Comparison of ENCODE assay signal across 1 cellular context in genomic region chr13:102561933-102562332, GRCh38.
A peak's percentile ranks its signal among the peaks of the same experiment; 100 is the strongest.
TF ChIP-seq lines count a peak whose summit lies in the region.

No MANE protein-coding gene starts in this region.

TF ChIP-seq in HepG2, 621 proteins besides CTCF, POLR2A, EP300 and RAD21 (continued from another document and continues in another):
- TF ChIP-seq ZUFSP (CRISPR knock-in tag; IDR thresholded peaks at IDR 0.05; ENCODE audit: borderline replicate concordance) (no peak), CHD4 (IDR thresholded peaks at IDR 0.05; ENCODE audit: borderline replicate concordance, low read length) (no peak), HNF4G (IDR thresholded peaks at IDR 0.05; ENCODE audit: borderline replicate concordance, low read depth, low read length) (peak; percentile 72), HNF4G (CRISPR knock-in tag; IDR thresholded peaks at IDR 0.05; ENCODE audit: borderline replicate concordance, low read depth) (no peak), KDM6A (CRISPR knock-in tag; IDR thresholded peaks at IDR 0.05; ENCODE audit: low read depth) (0 out of 2 replicates have a peak, but pooled peaks have one; percentile 21), SNAPC2 (CRISPR knock-in tag; IDR thresholded peaks at IDR 0.05) (no peak), ZNF383 (CRISPR knock-in tag; IDR thresholded peaks at IDR 0.05; ENCODE audit: borderline replicate concordance) (no peak), ZFP82 (CRISPR knock-in tag; IDR thresholded peaks at IDR 0.05; ENCODE audit: borderline replicate concordance) (no peak), TFE3 (CRISPR knock-in tag; IDR thresholded peaks at IDR 0.05) (no peak), ZNF577 (CRISPR knock-in tag; IDR thresholded peaks at IDR 0.05; ENCODE audit: borderline replicate concordance, low read depth) (no peak), TBX3 (IDR thresholded peaks at IDR 0.05; ENCODE audit: borderline replicate concordance) (no peak), ZNF710 (CRISPR knock-in tag; IDR thresholded peaks at IDR 0.05; ENCODE audit: borderline replicate concordance) (no peak), CBX1 (IDR thresholded peaks at IDR 0.05; ENCODE audit: low read depth) (no peak), DMAP1 (CRISPR knock-in tag; IDR thresholded peaks at IDR 0.05) (no peak), ZNF329 (CRISPR knock-in tag; IDR thresholded peaks at IDR 0.05; ENCODE audit: low read depth) (no peak), GATA4 (IDR thresholded peaks at IDR 0.05; ENCODE audit: borderline replicate concordance, low read depth) (no peak), ZNF546 (CRISPR knock-in tag; conservative IDR thresholded peaks at IDR 0.05) (no peak), NAIF1 (CRISPR knock-in tag; IDR thresholded peaks at IDR 0.05; ENCODE audit: borderline replicate concordance) (no peak), DRAP1 (CRISPR knock-in tag; IDR thresholded peaks at IDR 0.05) (no peak), THYN1 (CRISPR knock-in tag; IDR thresholded peaks at IDR 0.05; ENCODE audit: borderline replicate concordance, low read depth) (no peak), ZBTB34 (CRISPR knock-in tag; IDR thresholded peaks at IDR 0.05) (no peak), ZBTB38 (CRISPR knock-in tag; IDR thresholded peaks at IDR 0.05) (no peak), ZNF629 (CRISPR knock-in tag; conservative IDR thresholded peaks at IDR 0.05) (peak; percentile 46), HDAC1 (CRISPR knock-in tag; IDR thresholded peaks at IDR 0.05) (no peak), BORCS8-MEF2B (CRISPR knock-in tag; IDR thresholded peaks at IDR 0.05) (no peak), CREB3 (CRISPR knock-in tag; IDR thresholded peaks at IDR 0.05) (no peak), RXRA (CRISPR knock-in tag; IDR thresholded peaks at IDR 0.05) (no peak), ZNF704 (CRISPR knock-in tag; IDR thresholded peaks at IDR 0.05; ENCODE audit: borderline replicate concordance) (no peak), CENPT (CRISPR knock-in tag; IDR thresholded peaks at IDR 0.05; ENCODE audit: low read depth) (no peak), ZNF138 (CRISPR knock-in tag; IDR thresholded peaks at IDR 0.05; ENCODE audit: low read depth) (no peak), LCORL (IDR thresholded peaks at IDR 0.05) (0 out of 2 replicates have a peak, but pooled peaks have one; percentile 23), LCORL (CRISPR knock-in tag; IDR thresholded peaks at IDR 0.05) (no peak), NBN (conservative IDR thresholded peaks at IDR 0.05) (no peak), HNF4A (CRISPR knock-in tag; IDR thresholded peaks at IDR 0.05) (peak; percentile 80)
- TF ChIP-seq, protein P1, sequence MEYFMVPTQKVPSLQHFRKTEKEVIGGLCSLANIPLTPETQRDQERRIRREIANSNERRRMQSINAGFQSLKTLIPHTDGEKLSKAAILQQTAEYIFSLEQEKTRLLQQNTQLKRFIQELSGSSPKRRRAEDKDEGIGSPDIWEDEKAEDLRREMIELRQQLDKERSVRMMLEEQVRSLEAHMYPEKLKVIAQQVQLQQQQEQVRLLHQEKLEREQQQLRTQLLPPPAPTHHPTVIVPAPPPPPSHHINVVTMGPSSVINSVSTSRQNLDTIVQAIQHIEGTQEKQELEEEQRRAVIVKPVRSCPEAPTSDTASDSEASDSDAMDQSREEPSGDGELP (IDR thresholded peaks at IDR 0.05; ENCODE audit: borderline replicate concordance, low read depth) = peak; percentile 63
- TF ChIP-seq, protein P2, sequence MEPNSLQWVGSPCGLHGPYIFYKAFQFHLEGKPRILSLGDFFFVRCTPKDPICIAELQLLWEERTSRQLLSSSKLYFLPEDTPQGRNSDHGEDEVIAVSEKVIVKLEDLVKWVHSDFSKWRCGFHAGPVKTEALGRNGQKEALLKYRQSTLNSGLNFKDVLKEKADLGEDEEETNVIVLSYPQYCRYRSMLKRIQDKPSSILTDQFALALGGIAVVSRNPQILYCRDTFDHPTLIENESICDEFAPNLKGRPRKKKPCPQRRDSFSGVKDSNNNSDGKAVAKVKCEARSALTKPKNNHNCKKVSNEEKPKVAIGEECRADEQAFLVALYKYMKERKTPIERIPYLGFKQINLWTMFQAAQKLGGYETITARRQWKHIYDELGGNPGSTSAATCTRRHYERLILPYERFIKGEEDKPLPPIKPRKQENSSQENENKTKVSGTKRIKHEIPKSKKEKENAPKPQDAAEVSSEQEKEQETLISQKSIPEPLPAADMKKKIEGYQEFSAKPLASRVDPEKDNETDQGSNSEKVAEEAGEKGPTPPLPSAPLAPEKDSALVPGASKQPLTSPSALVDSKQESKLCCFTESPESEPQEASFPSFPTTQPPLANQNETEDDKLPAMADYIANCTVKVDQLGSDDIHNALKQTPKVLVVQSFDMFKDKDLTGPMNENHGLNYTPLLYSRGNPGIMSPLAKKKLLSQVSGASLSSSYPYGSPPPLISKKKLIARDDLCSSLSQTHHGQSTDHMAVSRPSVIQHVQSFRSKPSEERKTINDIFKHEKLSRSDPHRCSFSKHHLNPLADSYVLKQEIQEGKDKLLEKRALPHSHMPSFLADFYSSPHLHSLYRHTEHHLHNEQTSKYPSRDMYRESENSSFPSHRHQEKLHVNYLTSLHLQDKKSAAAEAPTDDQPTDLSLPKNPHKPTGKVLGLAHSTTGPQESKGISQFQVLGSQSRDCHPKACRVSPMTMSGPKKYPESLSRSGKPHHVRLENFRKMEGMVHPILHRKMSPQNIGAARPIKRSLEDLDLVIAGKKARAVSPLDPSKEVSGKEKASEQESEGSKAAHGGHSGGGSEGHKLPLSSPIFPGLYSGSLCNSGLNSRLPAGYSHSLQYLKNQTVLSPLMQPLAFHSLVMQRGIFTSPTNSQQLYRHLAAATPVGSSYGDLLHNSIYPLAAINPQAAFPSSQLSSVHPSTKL (CRISPR knock-in tag; IDR thresholded peaks at IDR 0.05) = 0 out of 2 replicates have a peak, but pooled peaks have one; percentile 29
- TF ChIP-seq, protein P3, sequence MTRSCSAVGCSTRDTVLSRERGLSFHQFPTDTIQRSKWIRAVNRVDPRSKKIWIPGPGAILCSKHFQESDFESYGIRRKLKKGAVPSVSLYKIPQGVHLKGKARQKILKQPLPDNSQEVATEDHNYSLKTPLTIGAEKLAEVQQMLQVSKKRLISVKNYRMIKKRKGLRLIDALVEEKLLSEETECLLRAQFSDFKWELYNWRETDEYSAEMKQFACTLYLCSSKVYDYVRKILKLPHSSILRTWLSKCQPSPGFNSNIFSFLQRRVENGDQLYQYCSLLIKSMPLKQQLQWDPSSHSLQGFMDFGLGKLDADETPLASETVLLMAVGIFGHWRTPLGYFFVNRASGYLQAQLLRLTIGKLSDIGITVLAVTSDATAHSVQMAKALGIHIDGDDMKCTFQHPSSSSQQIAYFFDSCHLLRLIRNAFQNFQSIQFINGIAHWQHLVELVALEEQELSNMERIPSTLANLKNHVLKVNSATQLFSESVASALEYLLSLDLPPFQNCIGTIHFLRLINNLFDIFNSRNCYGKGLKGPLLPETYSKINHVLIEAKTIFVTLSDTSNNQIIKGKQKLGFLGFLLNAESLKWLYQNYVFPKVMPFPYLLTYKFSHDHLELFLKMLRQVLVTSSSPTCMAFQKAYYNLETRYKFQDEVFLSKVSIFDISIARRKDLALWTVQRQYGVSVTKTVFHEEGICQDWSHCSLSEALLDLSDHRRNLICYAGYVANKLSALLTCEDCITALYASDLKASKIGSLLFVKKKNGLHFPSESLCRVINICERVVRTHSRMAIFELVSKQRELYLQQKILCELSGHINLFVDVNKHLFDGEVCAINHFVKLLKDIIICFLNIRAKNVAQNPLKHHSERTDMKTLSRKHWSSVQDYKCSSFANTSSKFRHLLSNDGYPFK (CRISPR knock-in tag; IDR thresholded peaks at IDR 0.05; ENCODE audit: borderline replicate concordance) = no peak
- TF ChIP-seq, protein P4, sequence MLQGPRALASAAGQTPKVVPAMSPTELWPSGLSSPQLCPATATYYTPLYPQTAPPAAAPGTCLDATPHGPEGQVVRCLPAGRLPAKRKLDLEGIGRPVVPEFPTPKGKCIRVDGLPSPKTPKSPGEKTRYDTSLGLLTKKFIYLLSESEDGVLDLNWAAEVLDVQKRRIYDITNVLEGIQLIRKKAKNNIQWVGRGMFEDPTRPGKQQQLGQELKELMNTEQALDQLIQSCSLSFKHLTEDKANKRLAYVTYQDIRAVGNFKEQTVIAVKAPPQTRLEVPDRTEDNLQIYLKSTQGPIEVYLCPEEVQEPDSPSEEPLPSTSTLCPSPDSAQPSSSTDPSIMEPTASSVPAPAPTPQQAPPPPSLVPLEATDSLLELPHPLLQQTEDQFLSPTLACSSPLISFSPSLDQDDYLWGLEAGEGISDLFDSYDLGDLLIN (CRISPR knock-in tag; IDR thresholded peaks at IDR 0.05; ENCODE audit: borderline replicate concordance) = no peak
